ENCODE assay signal across 8 cellular contexts in the genomic region with DNA sequence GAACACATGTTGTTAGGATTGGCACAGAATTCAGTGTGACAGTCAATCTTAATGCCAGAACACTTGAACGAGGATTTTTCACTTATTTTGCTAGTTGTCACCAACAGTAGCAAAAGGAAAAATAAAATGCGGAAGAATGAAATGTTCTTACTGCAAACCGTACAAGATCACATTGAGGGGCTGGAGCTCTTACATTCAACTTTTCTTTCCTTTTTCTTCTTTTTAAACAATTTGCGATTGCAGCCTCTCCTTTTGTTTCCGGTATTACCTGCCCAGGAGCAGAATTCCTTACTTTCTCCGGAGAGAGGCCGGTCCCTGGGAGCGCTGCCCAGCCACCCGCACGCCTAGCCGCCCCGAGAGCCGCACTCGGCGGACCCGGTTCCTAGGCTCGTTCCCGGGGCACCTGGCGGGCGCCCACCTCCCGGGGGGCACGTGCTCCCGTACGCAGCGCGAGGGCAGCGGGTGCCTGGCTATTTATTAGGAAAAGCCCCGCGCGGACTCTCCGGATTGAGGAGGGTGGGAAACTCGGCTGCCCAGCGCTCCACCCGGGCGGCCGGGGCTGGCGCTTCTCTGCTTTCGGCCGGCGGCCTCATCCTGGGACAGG.
DNase-seq lines count a peak whose midpoint lies in the region; ATAC-seq and TF ChIP-seq lines count a peak whose summit lies in the region.

No MANE protein-coding gene starts in this region.

- H3K4me2 ChIP-seq in BLaER1 treated with 17β-estradiol and CSF1 and Interleukin-3, amounts not matched to agents 10 nM and 100 nM = peak overlapping the region; percentile 80 to 90 (median 84)

- peak; percentile 3 for ATAC-seq in GM21515 (IDR thresholded peaks at IDR 0.05; ENCODE audit: unreplicated experiment)
- ATAC-seq in GM19328 (IDR thresholded peaks at IDR 0.05; ENCODE audit: unreplicated experiment) = no peak

- peak overlapping the region; percentile 86 to 99 (median 95) for H3K9ac ChIP-seq in BLaER1 treated with 17β-estradiol and CSF1 and Interleukin-3, amounts not matched to agents 10 nM and 100 nM
- H3K9ac ChIP-seq in mucosa of rectum (ENCODE audit: low read depth in 1 of 2, low read length in 2 of 2) = peak overlapping the region; percentile 87 to 98

- peak overlapping the region; percentile 76 to 94 (median 80) for H3K4me3 ChIP-seq in BLaER1 treated with 17β-estradiol and CSF1 and Interleukin-3, amounts not matched to agents 10 nM and 100 nM
- H3K4me3 ChIP-seq in choroid plexus epithelial cell (ENCODE audit: low read depth, low read length) (peak overlapping the region; percentile 82), mucosa of rectum (ENCODE audit: low read length in 2 of 2) (peak overlapping the region; percentile 74 to 85)

- H3K27ac ChIP-seq in BLaER1 treated with 17β-estradiol and CSF1 and Interleukin-3, amounts not matched to agents 10 nM and 100 nM = peak overlapping the region; percentile 87 to 99 (median 96)
- peak overlapping the region; percentile 98 for H3K27ac ChIP-seq in mucosa of rectum (ENCODE audit: low read depth in 2 of 2, low read length in 2 of 2)

- DNase-seq in NCI-H510A (lab: John Stamatoyannopoulos, UW) = peak; percentile 85
- peak; percentile 37 for DNase-seq in choroid plexus epithelial cell (ENCODE audit: low read depth)
- DNase-seq in UCSD-AML1 (lab: John Stamatoyannopoulos, UW; ENCODE audit: unreplicated experiment) = no peak
- no peak for DNase-seq in NCI-H1436 (lab: John Stamatoyannopoulos, UW)

- 0 out of 22 replicates have a peak, but pooled peaks cover 0 to 12% (median 0%) of the 10 kb centered on the region in 11 experiments for H3K9me3 ChIP-seq in BLaER1 treated with 17β-estradiol and CSF1 and Interleukin-3, amounts not matched to agents 10 nM and 100 nM (replicated peaks in 1 of 11)
- H3K9me3 ChIP-seq in mucosa of rectum (ENCODE audit: control insufficient read depth in 2 of 2, low read length in 2 of 2) = no peaks in the 10 kb centered on the region

- peaks cover 34 to 50% (median 46%) of the 10 kb centered on the region in 10 experiments for H3K4me1 ChIP-seq in BLaER1 treated with 17β-estradiol and CSF1 and Interleukin-3, amounts not matched to agents 10 nM and 100 nM
- H3K4me1 ChIP-seq in mucosa of rectum (ENCODE audit: control insufficient read depth in 2 of 2, insufficient read depth in 2 of 2, low read length in 2 of 2) = peaks cover 8 to 16% of the 10 kb centered on the region in 2 donors

- H3K27me3 ChIP-seq in BLaER1 treated with 17β-estradiol and CSF1 and Interleukin-3, amounts not matched to agents 10 nM and 100 nM = no peaks in the 10 kb centered on the region
- H3K27me3 ChIP-seq in mucosa of rectum (ENCODE audit: control insufficient read depth in 2 of 2, insufficient read depth in 2 of 2, low read length in 2 of 2) = no peaks in the 10 kb centered on the region

- peaks cover 0 to 11% (median 3%) of the 10 kb centered on the region in 11 experiments; a peak in 8 of 22 replicates for H3K36me3 ChIP-seq in BLaER1 treated with 17β-estradiol and CSF1 and Interleukin-3, amounts not matched to agents 10 nM and 100 nM
- H3K36me3 ChIP-seq in mucosa of rectum (ENCODE audit: control insufficient read depth in 2 of 2, insufficient read depth in 2 of 2, low read length in 2 of 2) = no peaks in the 10 kb centered on the region

- peaks cover 25 to 34% (median 31%) of the 10 kb centered on the region in 11 experiments; a peak in 21 of 22 replicates for H4K20me1 ChIP-seq in BLaER1 treated with 17β-estradiol and CSF1 and Interleukin-3, amounts not matched to agents 10 nM and 100 nM

- TF ChIP-seq CTCF in choroid plexus epithelial cell (conservative IDR thresholded peaks at IDR 0.05; ENCODE audit: low read depth, low read length) = no peak

Comparison
In these comparisons a context has a peak if more than half of its experiments do, and no peak if none do; other contexts are left out.
1. DNase-seq: peak in NCI-H510A (single experiment) and choroid plexus epithelial cell (single experiment); none in UCSD-AML1 (single experiment) and NCI-H1436 (single experiment).
2. Peak in every context shown above with its lines, with median percentiles within 50 percentile points of each other: H3K4me3 ChIP-seq.